ENCODE assay signal across 20 cellular contexts in the genomic region with DNA sequence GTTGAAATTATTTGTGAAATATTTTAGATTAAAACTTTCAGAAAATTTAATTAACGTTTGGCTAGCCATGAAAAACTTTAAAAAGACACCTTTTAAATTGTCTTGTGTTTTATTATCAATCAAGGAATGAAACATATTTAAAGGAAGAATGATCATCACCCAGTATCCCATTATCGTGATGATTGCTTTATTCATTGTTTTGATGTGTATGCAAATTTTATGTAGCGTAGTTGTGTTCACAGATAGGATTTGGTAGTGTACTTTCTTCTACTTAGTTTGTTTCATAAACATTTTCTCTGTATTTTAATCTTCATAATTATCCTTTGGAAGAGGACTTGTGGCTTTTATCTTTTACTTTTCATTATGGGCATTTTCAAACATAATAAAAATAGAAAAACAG. TPM values are rescaled to one million over a fixed set of nuclear protein-coding genes. Genes with fewer than 3 reads are reported as not detected.
DNase-seq lines count a peak whose midpoint lies in the region; ATAC-seq, FAIRE-seq and TF ChIP-seq lines count a peak whose summit lies in the region.
"Had no signal": no experiment of that assay in that cellular context is flagged by ENCODE, and none has a peak within 500 bp of the region (broad histone marks: within the 10 kb centered on the region; RNA-seq: fewer than 3 reads in every experiment).

No MANE protein-coding gene starts in this region.

- TF ChIP-seq POLR2A in A549 (IDR thresholded peaks at IDR 0.05; ENCODE audit: low read length) (no peak), K562 (conservative IDR thresholded peaks at IDR 0.05) (no peak)

- TF ChIP-seq CTCF in A549 (IDR thresholded peaks at IDR 0.05): no peak
- no peak for TF ChIP-seq CTCF in K562 (IDR thresholded peaks at IDR 0.05 in 2 of 3, conservative IDR thresholded peaks at IDR 0.05 in 1 of 3; ENCODE audit: insufficient read depth in 2 of 3, low read depth in 1 of 3, low read length in 3 of 3)

- H3K4me3 ChIP-seq in A549 (no peak overlapping the region), K562 (no peak overlapping the region)
- H3K4me3 ChIP-seq: BLaER1 treated with 17β-estradiol and CSF1 and Interleukin-3, amounts not matched to agents 10 nM and 100 nM; GM12878 had no signal

- POLR2A ChIA-PET in A549 (lab: Yijun Ruan, JAX) (no interaction called here), K562 (lab: Yijun Ruan, JAX) (no interaction called here)

- H3K9me1 ChIP-seq in K562 (ENCODE audit: control insufficient read depth, insufficient read depth, low read length): no peaks in the 10 kb centered on the region

- H3K9me3 ChIP-seq in A549 (no peaks in the 10 kb centered on the region), K562 (replicated peaks; ENCODE audit: control insufficient read depth, insufficient read depth, low read depth, low read length) (no peaks in the 10 kb centered on the region)
- H3K9me3 ChIP-seq: BLaER1 treated with 17β-estradiol and CSF1 and Interleukin-3, amounts not matched to agents 10 nM and 100 nM; Caco-2 had no signal

- H3K4me1 ChIP-seq in A549 (no peaks in the 10 kb centered on the region), K562 (replicated peaks in 1 of 2; ENCODE audit: control insufficient read depth in 2 of 2, insufficient read depth in 2 of 2, low read length in 2 of 2) (no peaks in the 10 kb centered on the region; a peak in 2 of 5 replicates)

- DNase-seq in A549 (ENCODE audit: low read depth in 1 of 2, low spot score in 1 of 2): no peak
- no peak for DNase-seq in K562 (ENCODE audit: extremely low read depth in 1 of 4, low spot score in 3 of 4)
- DNase-seq in GM19240 (ENCODE audit: insufficient read length, low spot score): no peak
- DNase-seq: 8988T; AML-193; Caco-2; Calu3; CD4-positive, alpha-beta T cell; CD8-positive, alpha-beta T cell; DMS79 treated with DMSO at 0.1 percent for 48 hours; GDM1 had no signal

- TF ChIP-seq EP300 in A549 (IDR thresholded peaks at IDR 0.05) (no peak), K562 (IDR thresholded peaks at IDR 0.05; ENCODE audit: low read length) (no peak)

- WGBS in A549 (ENCODE audit: missing lambda C conversion rate): 77% methylated on average over 3 of the region's 3 CpGs
- WGBS in K562 (ENCODE audit: insufficient coverage, low coverage, missing lambda C conversion rate): 74% methylated on average over 3 of the region's 3 CpGs

- no TSS peak for BruUV-seq in K562 (replicated peaks; lab: Mats Ljungman, UMichigan)

- no peak for ATAC-seq in A549
- ATAC-seq in K562: no peak
- ATAC-seq in HG03025 (IDR thresholded peaks at IDR 0.05; ENCODE audit: low FRiP score, unreplicated experiment): no peak
- ATAC-seq: CD8-positive, alpha-beta T cell; GM12878 had no signal

- H3K27ac ChIP-seq in A549 (no peak overlapping the region), K562 (ENCODE audit: extremely low read depth, low read depth, low read length) (no peak overlapping the region)
- H3K27ac ChIP-seq: BLaER1 treated with 17β-estradiol and CSF1 and Interleukin-3, amounts not matched to agents 10 nM and 100 nM; C4-2B had no signal

- peaks cover 25% of the 10 kb centered on the region; the same call in 2 of the 3 replicates for H3K36me3 ChIP-seq in K562 (ENCODE audit: control insufficient read depth, insufficient read depth, low read length)
- H3K36me3 ChIP-seq: BLaER1 treated with 17β-estradiol and CSF1 and Interleukin-3, amounts not matched to agents 10 nM and 100 nM had no signal

- H3K9ac ChIP-seq in K562 (ENCODE audit: insufficient read depth in 1 of 2, low read depth in 2 of 2, low read length in 2 of 2): no peak overlapping the region
- H3K9ac ChIP-seq: BLaER1 treated with 17β-estradiol and CSF1 and Interleukin-3, amounts not matched to agents 10 nM and 100 nM had no signal

- in situ Hi-C loops in K562 (cut with MboI): no loop called here

- no peaks in the 10 kb centered on the region for H3K79me2 ChIP-seq in K562 (ENCODE audit: control insufficient read depth, insufficient read depth, low read length)

- no peaks in the 10 kb centered on the region for H4K20me1 ChIP-seq in K562 (replicated peaks; ENCODE audit: control insufficient read depth, insufficient read depth, low read length)
- H4K20me1 ChIP-seq: BLaER1 treated with 17β-estradiol and CSF1 and Interleukin-3, amounts not matched to agents 10 nM and 100 nM had no signal

- peak; percentile 7 for FAIRE-seq in A549 (lab: Jason Lieb, UNC)
- peak; percentile 30 for FAIRE-seq in G401.6 (lab: Jason Lieb, UNC)
- no peak for FAIRE-seq in K562 (lab: Jason Lieb, UNC)
- FAIRE-seq: A204.1, D721Med, GM12878, GM12892, GM18507 had no signal

- H2AFZ ChIP-seq in K562 (ENCODE audit: low read depth, low read length): no peak overlapping the region

- H3K27me3 ChIP-seq in K562 (ENCODE audit: control insufficient read depth in 2 of 2, insufficient read depth in 2 of 2, low read length in 2 of 2): no peaks in the 10 kb centered on the region

- TF ChIP-seq RAD21 in A549 (conservative IDR thresholded peaks at IDR 0.05 in 1 of 2, IDR thresholded peaks at IDR 0.05 in 1 of 2) (no peak), K562 (CRISPR knock-in tag; conservative IDR thresholded peaks at IDR 0.05 in 1 of 2, IDR thresholded peaks at IDR 0.05 in 1 of 2) (no peak)

- H3K4me2 ChIP-seq in A549 (no peak overlapping the region), K562 (ENCODE audit: insufficient read depth, low read length) (no peak overlapping the region)
- H3K4me2 ChIP-seq: BLaER1 treated with 17β-estradiol and CSF1 and Interleukin-3, amounts not matched to agents 10 nM and 100 nM had no signal

- CTCF ChIA-PET in A549 (lab: Yijun Ruan, JAX): interaction anchor here (1.0 kb wide), 1 partner anchor 25 kb away, joined by 5 read pairs; no protein-coding TSS in a partner anchor
- CTCF ChIA-PET in K562 (lab: Yijun Ruan, JAX; ENCODE audit: low intra/inter-chr PET ratio): no interaction called here

- intact Hi-C loops in K562 (cut with micrococcal nuclease): no loop called here

TF ChIP-seq in A549, 52 proteins besides CTCF, POLR2A, EP300 and RAD21:
- no peak for TF ChIP-seq KDM5A (IDR thresholded peaks at IDR 0.05)
- no peak for TF ChIP-seq ZSCAN20 (CRISPR knock-in tag; IDR thresholded peaks at IDR 0.05)
- TF ChIP-seq MAFK (IDR thresholded peaks at IDR 0.05; ENCODE audit: partially characterized antibody): peak; percentile 13

TF ChIP-seq in K562, 482 proteins besides CTCF, POLR2A, EP300 and RAD21:
- TF ChIP-seq HDAC1 (IDR thresholded peaks at IDR 0.05) (no peak), ZNF316 (IDR thresholded peaks at IDR 0.05) (peak; percentile 63)

RNA-seq across cellular contexts. Expression of a gene that starts 7.8 kb away (rescaled TPM):
- polyA plus RNA-seq in A549 (2011; rRNA removed) (1.2 and 1.7 TPM in 2 replicates), A549 (2017; fragmentation: RNase III; extraction: RNeasy Plus Mini Kit Qiagen cat#74134 plus additional on column Dnase treatment) (0.59 to 0.84 TPM (median 0.68 TPM) in 3 replicates), K562 (2011; rRNA removed) (6.1 and 6.5 TPM in 2 replicates), K562 (2014; fragmentation: Illumina TruSeq; extraction: Trizol) (4.4 and 5.0 TPM in 2 replicates), K562 (2014; fragmentation: Nextera tagmentation; extraction: Ambion mirVana) (1 to 10 TPM; 1.7 to 1.9 TPM), K562 (2014; rRNA removed) (4.7 and 5.8 TPM in 2 replicates)
- 0.93 and 0.98 TPM in 2 replicates for polyA plus RNA-seq in A549 (2012; cell fraction: cytosol; rRNA removed)
- polyA plus RNA-seq in A549 (2012; cell fraction: nucleus; rRNA removed): 1.4 and 1.5 TPM in 2 replicates
- polyA minus RNA-seq in A549 (2011; rRNA and poly(A)+ RNA removed): 0.92 and 3.4 TPM in 2 replicates
- total RNA-seq in K562 (2011; cell fraction: chromatin; rRNA removed; ENCODE audit: low replicate concordance): 15.0 and 18.7 TPM in 2 replicates
- 7.2 and 9.7 TPM in 2 replicates for total RNA-seq in K562 (2011; cell fraction: nucleolus; rRNA removed)
- total RNA-seq in K562 (2011; cell fraction: nucleoplasm; rRNA removed): 10.6 and 15.3 TPM in 2 replicates
- total RNA-seq in K562 (2014; rRNA removed) (4.2 and 4.5 TPM in 2 replicates), K562 (2014; rRNA removed; fragmentation: Illumina TruSeq; extraction: Trizol) (5.1 and 5.4 TPM in 2 replicates), K562 (2015; rRNA removed; fragmentation: Illumina TruSeq; extraction: Trizol) (3.2 and 3.4 TPM in 2 replicates), K562 (2021) (4.6 and 5.5 TPM in 2 replicates)
- 1.2 and 3.5 TPM in 2 replicates for polyA plus RNA-seq in K562 (2011; cell fraction: cytosol; rRNA removed)
- polyA plus RNA-seq in K562 (2011; cell fraction: nucleus; rRNA removed): 18.4 and 19.2 TPM in 2 replicates
- 2.1 and 7.1 TPM in 2 replicates for polyA plus RNA-seq in K562 (2012)
- 9.8 and 10.6 TPM in 2 replicates for polyA minus RNA-seq in K562 (2011; rRNA and poly(A)+ RNA removed)
- polyA minus RNA-seq in K562 (2011; cell fraction: cytosol; rRNA and poly(A)+ RNA removed): 2.2 and 2.6 TPM in 2 replicates
- 9.3 and 13.6 TPM in 2 replicates for polyA minus RNA-seq in K562 (2011; cell fraction: nucleus; rRNA and poly(A)+ RNA removed)
